ENCODE assay signal across 30 cellular contexts in genomic region chr16:50398336-50398735, GRCh38.
"Had no signal": no experiment of that assay in that cellular context is flagged by ENCODE, and none has a peak within 500 bp of the region (broad histone marks: within the 10 kb centered on the region; RNA-seq: fewer than 3 reads in every experiment).

No MANE protein-coding gene starts in this region.

- H3K4me3 ChIP-seq: ovary, psoas muscle, right lobe of liver, sigmoid colon, stomach, thoracic aorta, thyroid gland, tibial nerve, upper lobe of right lung, uterus had no signal

- H3K27ac ChIP-seq: neutrophil, ovary, parathyroid adenoma, psoas muscle, right lobe of liver, sigmoid colon, stomach, thoracic aorta, thyroid gland, tibial nerve, upper lobe of right lung, uterus had no signal

- H3K27me3 ChIP-seq: neutrophil, ovary, right lobe of liver, sigmoid colon, stomach, thyroid gland, tibial nerve, upper lobe of right lung, uterus had no signal

- H3K4me3 Mint-ChIP-seq: naive thymus-derived CD8-positive, alpha-beta T cell; natural killer cell treated with Interleukin-12 subunit alpha and Interleukin-12 subunit beta and Interleukin-15 and Interleukin-18, amount 100 ng/mL, for 72 hours; nephron progenitor cell; neural crest cell; stimulated activated effector memory CD8-positive, alpha-beta T cell treated with anti-CD3 and anti-CD28 coated beads, Interleukin-12 subunit alpha, Interleukin-12 subunit beta, amount 100 ng/mL, for 72 hours; stimulated activated naive B cell treated with anti-CD40 and anti-IgM and Interleukin-4, amounts not matched to agents 10 μg/mL and 1 μg/mL and 100 μg/mL, for 72 hours; stimulated activated naive CD8-positive, alpha-beta T cell treated with anti-CD3 and anti-CD28 coated beads, Interleukin-15, Interleukin-2, amounts not matched to agents 100 ng/mL and 50 ng/mL, for 24 hours had no signal

- H3K4me1 ChIP-seq: parathyroid adenoma, psoas muscle, right lobe of liver, sigmoid colon, stomach, thyroid gland, tibial nerve, upper lobe of right lung, uterus had no signal

- H3K27me3 Mint-ChIP-seq: naive thymus-derived CD8-positive, alpha-beta T cell; natural killer cell treated with Interleukin-12 subunit alpha and Interleukin-12 subunit beta and Interleukin-15 and Interleukin-18, amount 100 ng/mL, for 72 hours; stimulated activated naive CD8-positive, alpha-beta T cell treated with anti-CD3 and anti-CD28 coated beads, Interleukin-15, Interleukin-2, amounts not matched to agents 100 ng/mL and 50 ng/mL, for 24 hours had no signal

- H3K36me3 Mint-ChIP-seq: naive thymus-derived CD8-positive, alpha-beta T cell; natural killer cell treated with Interleukin-12 subunit alpha and Interleukin-12 subunit beta and Interleukin-15 and Interleukin-18, amount 100 ng/mL, for 72 hours; stimulated activated effector memory CD8-positive, alpha-beta T cell treated with anti-CD3 and anti-CD28 coated beads, Interleukin-12 subunit alpha, Interleukin-12 subunit beta, amount 100 ng/mL, for 72 hours; stimulated activated naive B cell treated with anti-CD40 and anti-IgM and Interleukin-4, amounts not matched to agents 10 μg/mL and 1 μg/mL and 100 μg/mL, for 72 hours had no signal

- H3K9me3 Mint-ChIP-seq: natural killer cell treated with Interleukin-12 subunit alpha and Interleukin-12 subunit beta and Interleukin-15 and Interleukin-18, amount 100 ng/mL, for 72 hours; nephron progenitor cell; neural crest cell; stimulated activated effector memory CD8-positive, alpha-beta T cell treated with anti-CD3 and anti-CD28 coated beads, Interleukin-12 subunit alpha, Interleukin-12 subunit beta, amount 100 ng/mL, for 72 hours; stimulated activated naive CD8-positive, alpha-beta T cell treated with anti-CD3 and anti-CD28 coated beads, Interleukin-15, Interleukin-2, amounts not matched to agents 100 ng/mL and 50 ng/mL, for 24 hours had no signal

- H3K36me3 ChIP-seq: neutrophil, ovary, right lobe of liver, sigmoid colon, stomach, thoracic aorta, thyroid gland, tibial nerve, upper lobe of right lung, uterus had no signal

- DNase-seq: naive thymus-derived CD8-positive, alpha-beta T cell; nephron progenitor cell; nucleus accumbens; ovary; posterior cingulate gyrus; psoas muscle; right cardiac atrium; right lobe of liver; sigmoid colon; small intestine; stimulated activated CD4-positive, alpha-beta T cell treated with anti-CD3 and anti-CD28 coated beads, Interleukin-15, amount 100 ng/mL, for 24 hours; stimulated activated CD4-positive, alpha-beta T cell treated with anti-CD3 and anti-CD28 coated beads, Interleukin-2, amount 100 ng/mL, for 24 hours; stimulated activated CD4-positive, alpha-beta T cell treated with anti-CD3 and anti-CD28 coated beads, Interleukin-2, amount 100 ng/mL, for 48 hours; stimulated activated CD4-positive, alpha-beta T cell treated with anti-CD3 and anti-CD28 coated beads, Interleukin-4, amount 100 ng/mL, for 24 hours; stimulated activated naive B cell treated with anti-CD40 and anti-IgM and Interleukin-4, amounts not matched to agents 10 μg/mL and 1 μg/mL and 100 μg/mL, for 72 hours; stimulated activated naive CD4-positive, alpha-beta T cell treated with Interleukin-2 at 50 U/mL for 16 hours; stomach; thyroid gland; trophoblast cell; upper lobe of right lung; uterus had no signal

- ATAC-seq: naive thymus-derived CD8-positive, alpha-beta T cell; natural killer cell treated with Interleukin-12 subunit alpha and Interleukin-12 subunit beta and Interleukin-15 and Interleukin-18, amount 100 ng/mL, for 72 hours; psoas muscle; right cardiac atrium; right lobe of liver; stimulated activated effector memory CD8-positive, alpha-beta T cell treated with anti-CD3 and anti-CD28 coated beads, Interleukin-12 subunit alpha, Interleukin-12 subunit beta, amount 100 ng/mL, for 72 hours; stimulated activated naive B cell treated with anti-CD40 and anti-IgM and Interleukin-4, amounts not matched to agents 10 μg/mL and 1 μg/mL and 100 μg/mL, for 72 hours; upper lobe of right lung had no signal

- H3K9me3 ChIP-seq: neutrophil, ovary, psoas muscle, right lobe of liver, sigmoid colon, stomach, thoracic aorta, thyroid gland, tibial nerve, upper lobe of right lung, uterus had no signal

- H3K27ac Mint-ChIP-seq: natural killer cell treated with Interleukin-12 subunit alpha and Interleukin-12 subunit beta and Interleukin-15 and Interleukin-18, amount 100 ng/mL, for 72 hours; nephron progenitor cell; progenitor cell of endocrine pancreas; stimulated activated effector memory CD8-positive, alpha-beta T cell treated with anti-CD3 and anti-CD28 coated beads, Interleukin-12 subunit alpha, Interleukin-12 subunit beta, amount 100 ng/mL, for 72 hours; stimulated activated naive B cell treated with anti-CD40 and anti-IgM and Interleukin-4, amounts not matched to agents 10 μg/mL and 1 μg/mL and 100 μg/mL, for 72 hours; stimulated activated naive CD8-positive, alpha-beta T cell treated with anti-CD3 and anti-CD28 coated beads, Interleukin-15, Interleukin-2, amounts not matched to agents 100 ng/mL and 50 ng/mL, for 24 hours had no signal
